Comparison of ENCODE assay signal across 20 cellular contexts in genomic region chr17:42380935-42381334, GRCh38. TPM values are rescaled to one million over a fixed set of nuclear protein-coding genes. Genes with fewer than 3 reads are reported as not detected.
DNase-seq lines count a peak whose midpoint lies in the region; ATAC-seq and TF ChIP-seq lines count a peak whose summit lies in the region.
"Had no signal": no experiment of that assay in that cellular context is flagged by ENCODE, and none has a peak within 500 bp of the region (broad histone marks: within the 10 kb centered on the region; RNA-seq: fewer than 3 reads in every experiment).

No MANE protein-coding gene starts in this region.

- H3K18ac ChIP-seq in neuronal stem cell (ENCODE audit: low read length) = no peak overlapping the region

- H3K27me3 ChIP-seq in left ventricle myocardium inferior (ENCODE audit: low read depth) (no peaks in the 10 kb centered on the region), thyroid gland (no peaks in the 10 kb centered on the region), neuronal stem cell (ENCODE audit: control insufficient read depth in 3 of 3, insufficient read depth in 3 of 3, low read depth in 1 of 3, low read length in 3 of 3) (no peaks in the 10 kb centered on the region)
- H3K27me3 ChIP-seq: suprapubic skin had no signal

- peaks cover 6% of the 10 kb centered on the region for H3K79me1 ChIP-seq in neuronal stem cell (ENCODE audit: low read depth, low read length)

- DNase-seq in left ventricle myocardium inferior = no peak
- no peak for DNase-seq in Right ventricle myocardium superior
- DNase-seq in activated T-helper 1 cell treated with anti-CD3 and anti-CD28 coated beads, Interleukin-12 subunit alpha, Interleukin-12 subunit beta, Interleukin-2, Interleukin-4 antibody, amounts not matched to agents 30 ng/mL and 10 ng/mL and 1 ng/mL, durations not matched to agents 14 hours and 24 hours and 36 hours (ENCODE audit: low spot score) = no peak
- no peak for DNase-seq in left lobe of liver (ENCODE audit: low spot score)
- no peak for DNase-seq in thyroid gland
- no peak for DNase-seq in neuronal stem cell (ENCODE audit: low spot score)
- DNase-seq: activated CD4-positive, alpha-beta T cell treated with anti-CD3 and anti-CD28 coated beads for 48 hours; CD4-positive, CD25-positive, alpha-beta regulatory T cell; effector CD8-positive, alpha-beta T cell; H7; islet precursor cell; NCI-H1092; NCI-H2029 treated with DMSO at 0.1 percent for 48 hours; NCI-H345; NCI-H82; OCI-M1; right cardiac atrium; SIG-M5 had no signal

- no peak for TF ChIP-seq POLR2A in thyroid gland (IDR thresholded peaks at IDR 0.05)

- H3K36me3 ChIP-seq in left ventricle myocardium inferior = peaks cover 9% of the 10 kb centered on the region
- H3K36me3 ChIP-seq in thyroid gland = no peaks in the 10 kb centered on the region
- peaks cover 0 to 59% of the 10 kb centered on the region in 2 donors for H3K36me3 ChIP-seq in neuronal stem cell (replicated peaks in 1 of 2; ENCODE audit: control insufficient read depth in 2 of 2, insufficient read depth in 2 of 2, low read length in 2 of 2)
- H3K36me3 ChIP-seq: suprapubic skin had no signal

- no peak overlapping the region for H2BK120ac ChIP-seq in neuronal stem cell (ENCODE audit: low read depth, low read length)

- H3K4me1 ChIP-seq in left ventricle myocardium inferior (peaks cover 98% of the 10 kb centered on the region), thyroid gland (peaks cover 39 to 60% of the 10 kb centered on the region in 2 donors), neuronal stem cell (ENCODE audit: control insufficient read depth in 2 of 2, insufficient read depth in 1 of 2, low read depth in 1 of 2, low read length in 2 of 2) (peaks cover 4 to 12% of the 10 kb centered on the region in 2 donors)

- no peak overlapping the region for H2AFZ ChIP-seq in neuronal stem cell (ENCODE audit: low read length)

- H3K27ac Mint-ChIP-seq in activated T-helper 1 cell treated with anti-CD3 and anti-CD28 coated beads, Interleukin-12 subunit alpha, Interleukin-12 subunit beta, Interleukin-2, Interleukin-4 antibody, amounts not matched to agents 30 ng/mL and 10 ng/mL and 1 ng/mL, durations not matched to agents 14 hours and 24 hours and 36 hours = no peak overlapping the region
- H3K27ac Mint-ChIP-seq: CD4-positive, CD25-positive, alpha-beta regulatory T cell had no signal

- intact Hi-C loops in left ventricle myocardium inferior (cut with micrococcal nuclease) (no loop called here), Right ventricle myocardium superior (cut with DNase I) (no loop called here), thyroid gland (cut with DNase I) (loop anchor here (5.0 kb wide), 1 partner anchor 34 kb away; no protein-coding TSS in a partner anchor)
- intact Hi-C loops in activated T-helper 1 cell treated with anti-CD3 and anti-CD28 coated beads, Interleukin-12 subunit alpha, Interleukin-12 subunit beta, Interleukin-2, Interleukin-4 antibody, amounts not matched to agents 30 ng/mL and 10 ng/mL and 1 ng/mL, durations not matched to agents 14 hours and 24 hours and 36 hours (cut with micrococcal nuclease) = no loop called here

- H3K27ac ChIP-seq in left ventricle myocardium inferior (replicated peaks) (peak overlapping the region; percentile 59), thyroid gland (peak overlapping the region; percentile 28 to 90 (median 58)), neuronal stem cell (replicated peaks; ENCODE audit: low read length) (no peak overlapping the region)
- H3K27ac ChIP-seq: suprapubic skin had no signal

- H3K4me1 Mint-ChIP-seq in activated T-helper 1 cell treated with anti-CD3 and anti-CD28 coated beads, Interleukin-12 subunit alpha, Interleukin-12 subunit beta, Interleukin-2, Interleukin-4 antibody, amounts not matched to agents 30 ng/mL and 10 ng/mL and 1 ng/mL, durations not matched to agents 14 hours and 24 hours and 36 hours (ENCODE audit: low read depth) = peaks cover 65% of the 10 kb centered on the region

- H2BK5ac ChIP-seq in neuronal stem cell (ENCODE audit: low read length) = no peak overlapping the region

- H3K4me3 ChIP-seq in left ventricle myocardium inferior (no peak overlapping the region), thyroid gland (replicated peaks in 1 of 3) (no peak overlapping the region), neuronal stem cell (ENCODE audit: low read length in 2 of 2) (no peak overlapping the region)
- H3K4me3 ChIP-seq: suprapubic skin had no signal

- peaks cover 33% of the 10 kb centered on the region for H3K36me3 Mint-ChIP-seq in activated T-helper 1 cell treated with anti-CD3 and anti-CD28 coated beads, Interleukin-12 subunit alpha, Interleukin-12 subunit beta, Interleukin-2, Interleukin-4 antibody, amounts not matched to agents 30 ng/mL and 10 ng/mL and 1 ng/mL, durations not matched to agents 14 hours and 24 hours and 36 hours (ENCODE audit: low read depth)

- H2AK5ac ChIP-seq in neuronal stem cell (ENCODE audit: low read depth, low read length) = no peak overlapping the region

- H3K4ac ChIP-seq in neuronal stem cell (ENCODE audit: low read length) = no peak overlapping the region

- H2BK15ac ChIP-seq in neuronal stem cell (ENCODE audit: low read length) = no peak overlapping the region

- H3K9me3 Mint-ChIP-seq in activated T-helper 1 cell treated with anti-CD3 and anti-CD28 coated beads, Interleukin-12 subunit alpha, Interleukin-12 subunit beta, Interleukin-2, Interleukin-4 antibody, amounts not matched to agents 30 ng/mL and 10 ng/mL and 1 ng/mL, durations not matched to agents 14 hours and 24 hours and 36 hours = no peaks in the 10 kb centered on the region
- H3K9me3 Mint-ChIP-seq: CD4-positive, CD25-positive, alpha-beta regulatory T cell had no signal

- no peak overlapping the region for H4K8ac ChIP-seq in neuronal stem cell (ENCODE audit: low read depth, low read length)

- no peak overlapping the region for H4K91ac ChIP-seq in neuronal stem cell (ENCODE audit: low read depth, low read length, poor library complexity)

- H2BK12ac ChIP-seq in neuronal stem cell (ENCODE audit: low read length) = no peak overlapping the region

- TF ChIP-seq CTCF in left ventricle myocardium inferior (IDR thresholded peaks at IDR 0.05; ENCODE audit: borderline replicate concordance) = no peak
- no peak for TF ChIP-seq CTCF in thyroid gland (IDR thresholded peaks at IDR 0.05)

- WGBS in thyroid gland, 2 donors = 37 to 45% methylated on average over 3 of the region's 3 CpGs
- WGBS in neuronal stem cell (ENCODE audit: extremely low coverage in 2 of 2, insufficient read length in 2 of 2, insufficient replicate concordance in 1 of 2), 2 donors = no CpG with 5 or more reads among the region's 3 CpGs

- no peaks in the 10 kb centered on the region for H3K27me3 Mint-ChIP-seq in activated T-helper 1 cell treated with anti-CD3 and anti-CD28 coated beads, Interleukin-12 subunit alpha, Interleukin-12 subunit beta, Interleukin-2, Interleukin-4 antibody, amounts not matched to agents 30 ng/mL and 10 ng/mL and 1 ng/mL, durations not matched to agents 14 hours and 24 hours and 36 hours (ENCODE audit: insufficient read depth)
- H3K27me3 Mint-ChIP-seq: CD4-positive, CD25-positive, alpha-beta regulatory T cell had no signal

- no peak overlapping the region for H3K4me2 ChIP-seq in neuronal stem cell (ENCODE audit: insufficient read depth, low read length, poor library complexity, severe bottlenecking)

- ATAC-seq in Right ventricle myocardium superior (ENCODE audit: poor library complexity) (no peak), left lobe of liver (peak; percentile 73), GM18498 (IDR thresholded peaks at IDR 0.05; ENCODE audit: unreplicated experiment) (no peak)
- ATAC-seq: right cardiac atrium had no signal

- peak overlapping the region; percentile 29 for H3K4me3 Mint-ChIP-seq in activated T-helper 1 cell treated with anti-CD3 and anti-CD28 coated beads, Interleukin-12 subunit alpha, Interleukin-12 subunit beta, Interleukin-2, Interleukin-4 antibody, amounts not matched to agents 30 ng/mL and 10 ng/mL and 1 ng/mL, durations not matched to agents 14 hours and 24 hours and 36 hours

- H3K23ac ChIP-seq in neuronal stem cell (ENCODE audit: low read depth, low read length, poor library complexity) = no peak overlapping the region

- H3K9me3 ChIP-seq in left ventricle myocardium inferior (replicated peaks) (no peaks in the 10 kb centered on the region), thyroid gland (no peaks in the 10 kb centered on the region), neuronal stem cell (replicated peaks in 1 of 2; ENCODE audit: control insufficient read depth in 2 of 2, insufficient read depth in 1 of 2, low read depth in 1 of 2, low read length in 2 of 2) (peaks cover 0 to 15% of the 10 kb centered on the region in 2 donors)
- H3K9me3 ChIP-seq: suprapubic skin had no signal

- H3K14ac ChIP-seq in neuronal stem cell (ENCODE audit: low read length) = no peak overlapping the region

- no peak overlapping the region for H3K9ac ChIP-seq in neuronal stem cell (ENCODE audit: low read depth, low read length, poor library complexity)

RNA-seq across cellular contexts. Expression of gene STAT3, which starts 7.3 kb away (rescaled TPM):
- total RNA-seq in left ventricle myocardium inferior = 116 TPM
- total RNA-seq in Right ventricle myocardium superior = 127 TPM
- 240 and 241 TPM in 2 replicates for total RNA-seq in activated T-helper 1 cell treated with anti-CD3 and anti-CD28 coated beads, Interleukin-12 subunit alpha, Interleukin-12 subunit beta, Interleukin-2, Interleukin-4 antibody, amounts not matched to agents 30 ng/mL and 10 ng/mL and 1 ng/mL, durations not matched to agents 14 hours and 24 hours and 36 hours
- 112 TPM for total RNA-seq in left lobe of liver
- 100 to 1,000 TPM; 147 to 292 (median 206) TPM for total RNA-seq in thyroid gland
- polyA plus RNA-seq in neuronal stem cell (2013, experiment 1 of 2) = 31.5 TPM
- 30.7 TPM for polyA plus RNA-seq in neuronal stem cell (2013, experiment 2 of 2)

RNA-seq across cellular contexts. Expression of gene CAVIN1, which starts 42.1 kb away (rescaled TPM):
- total RNA-seq in left ventricle myocardium inferior (205 TPM), Right ventricle myocardium superior (200 TPM), left lobe of liver (12.3 TPM), thyroid gland (100 to 1,000 TPM; 173 to 199 (median 187) TPM)
- 0.91 and 0.96 TPM in 2 replicates for total RNA-seq in activated T-helper 1 cell treated with anti-CD3 and anti-CD28 coated beads, Interleukin-12 subunit alpha, Interleukin-12 subunit beta, Interleukin-2, Interleukin-4 antibody, amounts not matched to agents 30 ng/mL and 10 ng/mL and 1 ng/mL, durations not matched to agents 14 hours and 24 hours and 36 hours
- 12.7 TPM for polyA plus RNA-seq in neuronal stem cell (2013, experiment 1 of 2)
- polyA plus RNA-seq in neuronal stem cell (2013, experiment 2 of 2) = 12.6 TPM

Comparison
In these comparisons a context has a peak if more than half of its experiments do, and no peak if none do; other contexts are left out.
1. RNA of gene CAVIN1, which starts 42.1 kb away (total RNA-seq): 205 TPM in left ventricle myocardium inferior (single experiment), 200 TPM in Right ventricle myocardium superior (single experiment) and 173 to 199 TPM in thyroid gland; 12.3 TPM in left lobe of liver (single experiment) and 0.91 to 0.96 TPM in activated T-helper 1 cell treated with anti-CD3 and anti-CD28 coated beads, Interleukin-12 subunit alpha, Interleukin-12 subunit beta, Interleukin-2, Interleukin-4 antibody, amounts not matched to agents 30 ng/mL and 10 ng/mL and 1 ng/mL, durations not matched to agents 14 hours and 24 hours and 36 hours; every median in the first group is over 10 times any median in the second.